Comparison of ENCODE assay signal across 12 cellular contexts in genomic region chr3:187954486-187955075, GRCh38.
DNase-seq lines count a peak whose midpoint lies in the region; ATAC-seq and TF ChIP-seq lines count a peak whose summit lies in the region.
"Had no signal": no experiment of that assay in that cellular context is flagged by ENCODE, and none has a peak within 500 bp of the region (broad histone marks: within the 10 kb centered on the region; RNA-seq: fewer than 3 reads in every experiment).

No MANE protein-coding gene starts in this region.

- H3K27me3 ChIP-seq in AG04450 (ENCODE audit: control insufficient read depth, insufficient read depth, low read length) (no peaks in the 10 kb centered on the region), colonic mucosa (no peaks in the 10 kb centered on the region)
- H3K27me3 ChIP-seq: transverse colon had no signal

- POLR2A ChIA-PET in AG04450 (lab: Yijun Ruan, JAX) = interaction anchor here (0.6 to 1.7 kb wide), 5 partner anchors 8 to 209 kb away, joined by 3 to 15 read pairs (median 5); partner anchors contain the start of gene BCL6

- H3K9me3 Mint-ChIP-seq in HFFc6 (no peaks in the 10 kb centered on the region), chondrocyte (ENCODE audit: low read depth) (no peaks in the 10 kb centered on the region), natural killer cell (no peaks in the 10 kb centered on the region)
- H3K9me3 Mint-ChIP-seq: activated naive CD4-positive, alpha-beta T cell treated with anti-CD3 and anti-CD28 coated beads, Interleukin-2, amount 10 ng/mL, durations not matched to agents 7 days and 5 days; effector memory CD8-positive, alpha-beta T cell; immature natural killer cell had no signal

- no peak for TF ChIP-seq CTCF in AG04450 (IDR thresholded peaks at IDR 0.05; ENCODE audit: low read depth, low read length)
- TF ChIP-seq CTCF in HFFc6 (IDR thresholded peaks at IDR 0.05) = no peak
- no peak for TF ChIP-seq CTCF in chondrocyte (IDR thresholded peaks at IDR 0.05)
- no peak for TF ChIP-seq CTCF in natural killer cell (IDR thresholded peaks at IDR 0.05)
- no peak for TF ChIP-seq CTCF in colonic mucosa (IDR thresholded peaks at IDR 0.05)

- no peaks in the 10 kb centered on the region for H3K4me1 ChIP-seq in colonic mucosa

- peak overlapping the region; percentile 96 for H3K27ac Mint-ChIP-seq in HFFc6
- peak overlapping the region; percentile 62 for H3K27ac Mint-ChIP-seq in chondrocyte (ENCODE audit: unreplicated experiment)
- H3K27ac Mint-ChIP-seq in natural killer cell = peak overlapping the region; percentile 15 to 21
- H3K27ac Mint-ChIP-seq: activated naive CD4-positive, alpha-beta T cell treated with anti-CD3 and anti-CD28 coated beads, Interleukin-2, amount 10 ng/mL, durations not matched to agents 7 days and 5 days had no signal

- CTCF ChIA-PET in AG04450 (lab: Charles Lee) = no interaction called here

- H3K27ac ChIP-seq in AG04450 (ENCODE audit: low read depth, low read length) = peak overlapping the region; percentile 82
- H3K27ac ChIP-seq in colonic mucosa = no peak overlapping the region

- no peak overlapping the region for H3K4me3 ChIP-seq in AG04450 (ENCODE audit: low read depth, low read length)
- H3K4me3 ChIP-seq in colonic mucosa = no peak overlapping the region
- H3K4me3 ChIP-seq: transverse colon had no signal

- ATAC-seq in natural killer cell = no peak
- ATAC-seq in GM18502 (IDR thresholded peaks at IDR 0.05; ENCODE audit: poor library complexity, unreplicated experiment) = no peak
- ATAC-seq: effector memory CD8-positive, alpha-beta T cell had no signal

- H3K4me3 Mint-ChIP-seq in HFFc6 = peak overlapping the region; percentile 70
- H3K4me3 Mint-ChIP-seq in chondrocyte (ENCODE audit: unreplicated experiment) = no peak overlapping the region
- H3K4me3 Mint-ChIP-seq in natural killer cell = no peak overlapping the region
- H3K4me3 Mint-ChIP-seq: activated naive CD4-positive, alpha-beta T cell treated with anti-CD3 and anti-CD28 coated beads, Interleukin-2, amount 10 ng/mL, durations not matched to agents 7 days and 5 days; effector memory CD8-positive, alpha-beta T cell; immature natural killer cell had no signal

- H3K4me1 Mint-ChIP-seq in HFFc6 (ENCODE audit: low read depth) (peaks cover 60% of the 10 kb centered on the region), chondrocyte (ENCODE audit: low read depth) (peaks cover 23% of the 10 kb centered on the region), natural killer cell (peaks cover 86 to 92% of the 10 kb centered on the region in 2 donors)

- intact Hi-C loops in natural killer cell (cut with micrococcal nuclease) = loop anchor here (5.0 kb wide), 1 partner anchor 33 kb away; no protein-coding TSS in a partner anchor
- intact Hi-C loops in colonic mucosa (cut with DNase I) = loop anchor here (5.0 kb wide), 1 partner anchor 1203 kb away; no protein-coding TSS in a partner anchor

- H3K27me3 Mint-ChIP-seq in HFFc6 (ENCODE audit: insufficient read depth) (no peaks in the 10 kb centered on the region), chondrocyte (ENCODE audit: low read depth) (no peaks in the 10 kb centered on the region), natural killer cell (ENCODE audit: low read depth in 2 of 2) (no peaks in the 10 kb centered on the region)
- H3K27me3 Mint-ChIP-seq: activated naive CD4-positive, alpha-beta T cell treated with anti-CD3 and anti-CD28 coated beads, Interleukin-2, amount 10 ng/mL, durations not matched to agents 7 days and 5 days; effector memory CD8-positive, alpha-beta T cell had no signal

- H3K36me3 Mint-ChIP-seq in HFFc6 (ENCODE audit: low read depth) = no peaks in the 10 kb centered on the region
- H3K36me3 Mint-ChIP-seq in chondrocyte (ENCODE audit: low read depth) = no peaks in the 10 kb centered on the region
- H3K36me3 Mint-ChIP-seq in natural killer cell = no peaks in the 10 kb centered on the region

- no peaks in the 10 kb centered on the region for H3K36me3 ChIP-seq in colonic mucosa
- H3K36me3 ChIP-seq: transverse colon had no signal

- peaks cover 4% of the 10 kb centered on the region; the same call in 1 of the 2 replicates for H3K9me3 ChIP-seq in AG04450 (ENCODE audit: control insufficient read depth, insufficient read depth, low read length)
- no peaks in the 10 kb centered on the region for H3K9me3 ChIP-seq in colonic mucosa
- H3K9me3 ChIP-seq: transverse colon had no signal

- DNase-seq in AG04450 (ENCODE audit: low read depth, low spot score) = peak; percentile 39
- DNase-seq in HFFc6 = peak; percentile 89
- no peak for DNase-seq in chondrocyte (ENCODE audit: low spot score)
- DNase-seq in natural killer cell = no peak
- DNase-seq in iPS-NIHi7 (ENCODE audit: extremely low spot score) = no peak
- DNase-seq in central memory CD4-positive, alpha-beta T cell = no peak
- DNase-seq in colonic mucosa = no peak
- DNase-seq: activated naive CD4-positive, alpha-beta T cell treated with anti-CD3 and anti-CD28 coated beads, Interleukin-2, amount 10 ng/mL, durations not matched to agents 7 days and 5 days; effector memory CD8-positive, alpha-beta T cell; immature natural killer cell; transverse colon had no signal

- no peak overlapping the region for H3K9ac ChIP-seq in colonic mucosa (ENCODE audit: low read depth in 2 of 2, low read length in 2 of 2)

Comparison
In these comparisons a context has a peak if more than half of its experiments do, and no peak if none do; other contexts are left out.
1. DNase-seq: peak in AG04450 (single experiment) and HFFc6 (single experiment); none in chondrocyte (single experiment), natural killer cell (single experiment), iPS-NIHi7 (single experiment), central memory CD4-positive, alpha-beta T cell (single experiment) and colonic mucosa (single experiment).
2. H3K27ac Mint-ChIP-seq: peak in every context shown above with its lines; median percentile 96 in HFFc6; 62 in chondrocyte; 18 in natural killer cell.